ENCODE assay signal across 8 cellular contexts in the genomic region with DNA sequence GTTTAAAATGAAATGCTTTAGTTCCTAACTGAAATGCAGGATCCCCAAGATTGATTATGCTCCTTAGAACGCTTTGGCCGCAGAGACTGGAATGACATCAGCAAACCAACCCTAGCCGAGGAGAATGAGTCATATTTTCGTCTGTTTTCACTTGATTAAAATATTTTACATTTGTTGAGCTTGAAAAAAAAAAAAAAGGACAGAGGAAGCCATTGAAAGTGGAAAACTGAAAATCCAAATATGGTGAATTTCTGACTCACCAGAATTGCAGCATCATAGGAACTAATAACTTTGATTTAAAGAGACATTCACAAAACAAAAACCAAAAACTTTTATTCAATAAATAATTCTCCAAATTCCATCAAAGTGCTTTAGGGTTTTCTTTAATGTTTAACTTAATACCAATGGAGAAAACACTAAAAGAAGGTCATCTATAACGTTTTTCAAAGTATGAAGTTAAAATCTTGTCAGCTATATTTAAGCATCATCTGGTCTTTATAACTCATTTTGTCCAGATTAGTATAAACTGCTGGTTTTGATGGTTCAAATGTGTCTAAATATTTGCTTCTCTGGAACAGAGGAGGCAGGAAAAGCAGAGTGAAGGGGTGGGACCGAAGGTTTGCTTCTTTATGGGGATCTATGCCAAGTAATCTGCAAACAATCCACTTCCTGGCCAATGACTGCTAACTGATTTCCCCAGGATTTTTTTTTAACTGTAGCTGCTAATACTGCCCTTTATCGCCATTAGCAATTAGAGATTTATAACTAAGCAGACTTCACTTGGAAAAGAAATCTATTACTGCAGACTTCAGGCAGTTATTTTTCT. TPM values are rescaled to one million over a fixed set of nuclear protein-coding genes. Genes with fewer than 3 reads are reported as not detected.
DNase-seq lines count a peak whose midpoint lies in the region; ATAC-seq and TF ChIP-seq lines count a peak whose summit lies in the region.

No MANE protein-coding gene starts in this region.

- H3K27me3 Mint-ChIP-seq in activated naive CD8-positive, alpha-beta T cell treated with anti-CD3 and anti-CD28 coated beads, Interleukin-2, amount 50 U/mL, for 24 hours: no peaks in the 10 kb centered on the region

- H3K27ac ChIP-seq in suprapubic skin: peak overlapping the region; percentile 61

- no peaks in the 10 kb centered on the region for H3K9me3 ChIP-seq in suprapubic skin

- peak; percentile 7 to 20 for DNase-seq in activated CD4-positive, alpha-beta T cell treated with anti-CD3 and anti-CD28 coated beads, Interleukin-2, amount 50 U/mL, for 48 hours
- no peak for DNase-seq in activated CD4-positive, alpha-beta T cell treated with anti-CD3 and anti-CD28 coated beads, Interleukin-2, amount 50 U/mL, for 4 hours
- DNase-seq in activated naive CD8-positive, alpha-beta T cell treated with anti-CD3 and anti-CD28 coated beads, Interleukin-2, amount 50 U/mL, for 24 hours: peak; percentile 6
- DNase-seq in iris pigment epithelial cell (ENCODE audit: low read depth) (peak; percentile 95), suprapubic skin (ENCODE audit: low spot score in 2 of 2) (peak in 1 of 2 donors; percentile 57), putamen (ENCODE audit: low spot score) (no peak), H7 (no peak)
- no peak for DNase-seq in stimulated activated naive CD4-positive, alpha-beta T cell (lab: John Stamatoyannopoulos, UW)

- TF ChIP-seq EP300 in suprapubic skin (IDR thresholded peaks at IDR 0.05): no peak

- H3K4me3 Mint-ChIP-seq in activated naive CD8-positive, alpha-beta T cell treated with anti-CD3 and anti-CD28 coated beads, Interleukin-2, amount 50 U/mL, for 24 hours: peak overlapping the region; percentile 19

- H3K27ac Mint-ChIP-seq in activated naive CD8-positive, alpha-beta T cell treated with anti-CD3 and anti-CD28 coated beads, Interleukin-2, amount 50 U/mL, for 24 hours: peak overlapping the region; percentile 59

- peaks cover 15% of the 10 kb centered on the region for H3K4me1 ChIP-seq in suprapubic skin

- peak; percentile 74 for ATAC-seq in activated naive CD8-positive, alpha-beta T cell treated with anti-CD3 and anti-CD28 coated beads, Interleukin-2, amount 50 U/mL, for 24 hours

- H3K36me3 ChIP-seq in suprapubic skin: no peaks in the 10 kb centered on the region
- no peaks in the 10 kb centered on the region for H3K36me3 ChIP-seq in H7 (replicated peaks; ENCODE audit: control insufficient read depth, insufficient read depth, low read length)

- H3K36me3 Mint-ChIP-seq in activated naive CD8-positive, alpha-beta T cell treated with anti-CD3 and anti-CD28 coated beads, Interleukin-2, amount 50 U/mL, for 24 hours (ENCODE audit: low read depth): peaks cover 2% of the 10 kb centered on the region

- H3K4me3 ChIP-seq in suprapubic skin: peak overlapping the region; percentile 17
- H3K4me3 ChIP-seq in H7 (ENCODE audit: insufficient read depth, low read depth, low read length): no peak overlapping the region

- no peaks in the 10 kb centered on the region for H3K9me3 Mint-ChIP-seq in activated naive CD8-positive, alpha-beta T cell treated with anti-CD3 and anti-CD28 coated beads, Interleukin-2, amount 50 U/mL, for 24 hours

- H3K27me3 ChIP-seq in suprapubic skin (no peaks in the 10 kb centered on the region), H7 (ENCODE audit: control insufficient read depth, insufficient read depth, low read length) (no peaks in the 10 kb centered on the region)

- no peak for TF ChIP-seq CTCF in suprapubic skin (IDR thresholded peaks at IDR 0.05)

- H3K4me1 Mint-ChIP-seq in activated naive CD8-positive, alpha-beta T cell treated with anti-CD3 and anti-CD28 coated beads, Interleukin-2, amount 50 U/mL, for 24 hours: peaks cover 23% of the 10 kb centered on the region

- 11% methylated on average over 7 of the region's 7 CpGs for WGBS in suprapubic skin

- TF ChIP-seq POLR2A in suprapubic skin (IDR thresholded peaks at IDR 0.05): no peak

RNA-seq across cellular contexts. Expression of a gene that starts 30.9 kb away (rescaled TPM):
- 10 to 100 TPM; 14.1 to 17.6 (median 16.3) TPM for total RNA-seq in suprapubic skin
- total RNA-seq in H7 (2014; rRNA removed; shearing (Covaris generic)): 130 and 149 TPM in 2 replicates

Comparison
In these comparisons a context has a peak if more than half of its experiments do, and no peak if none do; other contexts are left out.
1. DNase-seq: peak in activated CD4-positive, alpha-beta T cell treated with anti-CD3 and anti-CD28 coated beads, Interleukin-2, amount 50 U/mL, for 48 hours (2 of 2), activated naive CD8-positive, alpha-beta T cell treated with anti-CD3 and anti-CD28 coated beads, Interleukin-2, amount 50 U/mL, for 24 hours (single experiment) and iris pigment epithelial cell (single experiment); none in activated CD4-positive, alpha-beta T cell treated with anti-CD3 and anti-CD28 coated beads, Interleukin-2, amount 50 U/mL, for 4 hours (0 of 2), stimulated activated naive CD4-positive, alpha-beta T cell (0 of 6), putamen (single experiment) and H7 (single experiment).